Comparison of ENCODE assay signal across 9 cellular contexts in the genomic region with DNA sequence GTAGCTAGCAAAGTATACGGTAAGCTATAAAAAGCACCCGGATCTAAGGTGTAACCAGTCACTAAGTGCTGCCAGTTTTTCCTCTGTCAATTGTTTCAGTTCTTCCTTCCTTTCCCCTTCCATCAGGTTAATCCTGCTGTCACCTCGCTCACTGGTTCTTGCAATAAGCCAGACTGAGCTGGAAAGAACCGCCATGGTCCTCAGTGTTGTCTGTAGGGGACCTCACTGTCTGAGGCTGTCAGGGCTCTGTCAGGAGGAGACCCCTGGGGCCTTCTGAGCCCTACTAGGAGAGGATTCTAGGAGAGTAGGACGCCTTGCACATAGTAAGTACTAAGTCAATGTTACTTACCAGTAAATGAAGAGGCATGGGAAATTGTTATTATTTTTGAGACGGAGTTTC. TPM values are rescaled to one million over a fixed set of nuclear protein-coding genes. Genes with fewer than 3 reads are reported as not detected.
DNase-seq lines count a peak whose midpoint lies in the region; ATAC-seq and TF ChIP-seq lines count a peak whose summit lies in the region.
"Had no signal": no experiment of that assay in that cellular context is flagged by ENCODE, and none has a peak within 500 bp of the region (broad histone marks: within the 10 kb centered on the region; RNA-seq: fewer than 3 reads in every experiment).

No MANE protein-coding gene starts in this region.

- peak overlapping the region; percentile 79 for H3K27ac Mint-ChIP-seq in activated CD4-positive, alpha-beta T cell treated with anti-CD3 and anti-CD28 coated beads, Interleukin-2, amount 10 ng/mL, durations not matched to agents 24 days and 14 days
- H3K27ac Mint-ChIP-seq in stimulated activated effector memory CD8-positive, alpha-beta T cell treated with anti-CD3 and anti-CD28 coated beads, Interleukin-12 subunit alpha, Interleukin-12 subunit beta, amount 100 ng/mL, for 72 hours = peak overlapping the region; percentile 99

- peak overlapping the region; percentile 16 for H3K27ac ChIP-seq in SU-DHL-6 (ENCODE audit: low read depth, low read length)

- H4K20me1 ChIP-seq in SU-DHL-6 (ENCODE audit: low read depth, low read length) = no peaks in the 10 kb centered on the region

- H3F3A ChIP-seq in SU-DHL-6 (ENCODE audit: insufficient read depth) = peaks cover 34% of the 10 kb centered on the region

- no peaks in the 10 kb centered on the region for H3K9me2 ChIP-seq in SU-DHL-6 (replicated peaks; ENCODE audit: insufficient read depth, low read length)

- H3K4me1 Mint-ChIP-seq in activated CD4-positive, alpha-beta T cell treated with anti-CD3 and anti-CD28 coated beads, Interleukin-2, amount 10 ng/mL, durations not matched to agents 24 days and 14 days = peaks cover 42% of the 10 kb centered on the region
- peaks cover 54% of the 10 kb centered on the region for H3K4me1 Mint-ChIP-seq in stimulated activated effector memory CD8-positive, alpha-beta T cell treated with anti-CD3 and anti-CD28 coated beads, Interleukin-12 subunit alpha, Interleukin-12 subunit beta, amount 100 ng/mL, for 72 hours

- H3K9me3 ChIP-seq in SU-DHL-6 (ENCODE audit: insufficient read depth, low read length) = peaks cover 7% of the 10 kb centered on the region; the same call in 1 of the 2 replicates

- no peak for DNase-seq in activated CD4-positive, alpha-beta T cell treated with anti-CD3 and anti-CD28 coated beads, Interleukin-2, amount 10 ng/mL, durations not matched to agents 24 days and 14 days
- no peak for DNase-seq in activated CD4-positive, alpha-beta T cell treated with anti-CD3 and anti-CD28 coated beads, Interleukin-2, amount 50 U/mL, for 4 hours
- DNase-seq in fibroblast of the aortic adventitia (ENCODE audit: low read depth) = no peak
- DNase-seq in stimulated activated effector memory CD8-positive, alpha-beta T cell treated with anti-CD3 and anti-CD28 coated beads, Interleukin-12 subunit alpha, Interleukin-12 subunit beta, amount 100 ng/mL, for 72 hours (ENCODE audit: low spot score in 2 of 2) = no peak
- DNase-seq in iPS-NIHi7 (ENCODE audit: extremely low spot score) = no peak
- DNase-seq in cardiac septum (ENCODE audit: low spot score) = no peak
- DNase-seq: Kasumi-1 had no signal

- H3K4me2 ChIP-seq in SU-DHL-6 (ENCODE audit: low read depth, low read length, poor library complexity, severe bottlenecking) = peak overlapping the region; percentile 73

- H3K79me2 ChIP-seq in SU-DHL-6 (ENCODE audit: insufficient read depth, low read length) = peaks cover 35% of the 10 kb centered on the region

- intact Hi-C loops in activated CD4-positive, alpha-beta T cell treated with anti-CD3 and anti-CD28 coated beads, Interleukin-2, amount 10 ng/mL, durations not matched to agents 24 days and 14 days (cut with micrococcal nuclease) = no loop called here
- intact Hi-C loops in cardiac septum (cut with DNase I) = loop anchor here (10.0 kb wide), 1 partner anchor 416 kb away; no protein-coding TSS in a partner anchor

- peak overlapping the region; percentile 80 for H3K9ac ChIP-seq in SU-DHL-6 (ENCODE audit: low read length)

- peaks cover 6% of the 10 kb centered on the region for H3K9me3 Mint-ChIP-seq in activated CD4-positive, alpha-beta T cell treated with anti-CD3 and anti-CD28 coated beads, Interleukin-2, amount 10 ng/mL, durations not matched to agents 24 days and 14 days
- H3K9me3 Mint-ChIP-seq in stimulated activated effector memory CD8-positive, alpha-beta T cell treated with anti-CD3 and anti-CD28 coated beads, Interleukin-12 subunit alpha, Interleukin-12 subunit beta, amount 100 ng/mL, for 72 hours = peaks cover 4% of the 10 kb centered on the region

- H3K36me3 Mint-ChIP-seq in activated CD4-positive, alpha-beta T cell treated with anti-CD3 and anti-CD28 coated beads, Interleukin-2, amount 10 ng/mL, durations not matched to agents 24 days and 14 days (ENCODE audit: low read depth) = peaks cover 20% of the 10 kb centered on the region
- peaks cover 44% of the 10 kb centered on the region for H3K36me3 Mint-ChIP-seq in stimulated activated effector memory CD8-positive, alpha-beta T cell treated with anti-CD3 and anti-CD28 coated beads, Interleukin-12 subunit alpha, Interleukin-12 subunit beta, amount 100 ng/mL, for 72 hours

- H2AFZ ChIP-seq in SU-DHL-6 (ENCODE audit: low read depth, low read length, severe bottlenecking) = no peak overlapping the region

- no peak for ATAC-seq in stimulated activated effector memory CD8-positive, alpha-beta T cell treated with anti-CD3 and anti-CD28 coated beads, Interleukin-12 subunit alpha, Interleukin-12 subunit beta, amount 100 ng/mL, for 72 hours
- no peak for ATAC-seq in HG02981 (IDR thresholded peaks at IDR 0.05; ENCODE audit: unreplicated experiment)

- no peaks in the 10 kb centered on the region for H3K27me3 ChIP-seq in SU-DHL-6 (ENCODE audit: low read length)

- peak overlapping the region; percentile 97 for H3K4me3 Mint-ChIP-seq in activated CD4-positive, alpha-beta T cell treated with anti-CD3 and anti-CD28 coated beads, Interleukin-2, amount 10 ng/mL, durations not matched to agents 24 days and 14 days
- H3K4me3 Mint-ChIP-seq in stimulated activated effector memory CD8-positive, alpha-beta T cell treated with anti-CD3 and anti-CD28 coated beads, Interleukin-12 subunit alpha, Interleukin-12 subunit beta, amount 100 ng/mL, for 72 hours = peak overlapping the region; percentile 100

- TF ChIP-seq CTCF in SU-DHL-6 (IDR thresholded peaks at IDR 0.05; ENCODE audit: insufficient read depth, low read length, poor library complexity, severe bottlenecking) = no peak
- TF ChIP-seq CTCF in fibroblast of the aortic adventitia (IDR thresholded peaks at IDR 0.05; ENCODE audit: insufficient read depth, low read length) = no peak

- H3K4me3 ChIP-seq in SU-DHL-6 (ENCODE audit: insufficient read depth, low read length, poor library complexity, severe bottlenecking) (peak overlapping the region; percentile 84), fibroblast of the aortic adventitia (ENCODE audit: low read depth, low read length) (peak overlapping the region; percentile 99)

- no peaks in the 10 kb centered on the region for H3K27me3 Mint-ChIP-seq in activated CD4-positive, alpha-beta T cell treated with anti-CD3 and anti-CD28 coated beads, Interleukin-2, amount 10 ng/mL, durations not matched to agents 24 days and 14 days

- no peaks in the 10 kb centered on the region for H3K36me3 ChIP-seq in SU-DHL-6 (ENCODE audit: low read length)

RNA-seq across cellular contexts. Expression of gene TBC1D22A, which starts 1.4 kb away (rescaled TPM):
- total RNA-seq in activated CD4-positive, alpha-beta T cell treated with anti-CD3 and anti-CD28 coated beads, Interleukin-2, amount 10 ng/mL, durations not matched to agents 24 days and 14 days = 39.2 and 41.0 TPM in 2 replicates
- total RNA-seq in fibroblast of the aortic adventitia (ENCODE audit: low replicate concordance) (12.7 and 13.8 TPM in 2 replicates), cardiac septum (20.1 TPM)

RNA-seq across cellular contexts. Expression of gene CERK, which starts 23.0 kb away (rescaled TPM):
- total RNA-seq in activated CD4-positive, alpha-beta T cell treated with anti-CD3 and anti-CD28 coated beads, Interleukin-2, amount 10 ng/mL, durations not matched to agents 24 days and 14 days = 62.8 and 63.2 TPM in 2 replicates
- total RNA-seq in fibroblast of the aortic adventitia (ENCODE audit: low replicate concordance) (14.1 and 39.4 TPM in 2 replicates), cardiac septum (60.0 TPM)
